In the genomic region with DNA sequence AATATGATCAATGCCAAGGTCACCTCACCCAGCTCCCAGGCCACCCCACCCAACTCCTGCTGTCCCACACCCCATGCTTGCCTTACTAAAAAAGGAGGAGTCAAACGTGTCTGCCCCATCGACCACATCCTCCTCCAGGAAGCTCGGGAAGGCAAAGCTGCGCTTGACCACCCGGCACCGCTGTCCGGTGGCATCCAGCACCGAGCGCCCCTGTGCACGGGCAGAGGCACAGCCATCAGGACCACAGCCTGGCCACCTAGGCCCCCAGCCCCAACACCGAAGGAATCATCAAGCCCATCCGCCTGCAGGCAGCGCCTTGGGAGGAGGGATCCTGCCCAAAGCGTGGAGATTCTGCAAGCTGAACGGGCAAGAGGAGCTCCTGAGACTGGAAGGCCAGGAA, we compare ENCODE assay signal across 35 cellular contexts. TPM values are rescaled to one million over a fixed set of nuclear protein-coding genes. Genes with fewer than 3 reads are reported as not detected.
"Had no signal": no experiment of that assay in that cellular context is flagged by ENCODE, and none has a peak within 500 bp of the region (broad histone marks: within the 10 kb centered on the region; RNA-seq: fewer than 3 reads in every experiment).

No MANE protein-coding gene starts in this region.

- H3K9me3 Mint-ChIP-seq: activated T-cell treated with anti-CD3 and anti-CD28 coated beads, Interleukin-2, amount 50 U/mL, for 72 hours; stimulated activated naive CD8-positive, alpha-beta T cell treated with anti-CD3 and anti-CD28 coated beads, Interleukin-15, amount 100 ng/mL, for 72 hours; type B pancreatic cell had no signal

- H3K9me3 ChIP-seq: heart right ventricle, left lung, lower lobe of right lung, pancreas, spleen, uterus had no signal

- ATAC-seq: activated T-cell treated with anti-CD3 and anti-CD28 coated beads, Interleukin-2, amount 50 U/mL, for 72 hours; esophagus mucosa; heart right ventricle; left lung; lower lobe of right lung; pancreas; right cardiac atrium; stimulated activated naive CD8-positive, alpha-beta T cell treated with anti-CD3 and anti-CD28 coated beads, Interleukin-15, amount 100 ng/mL, for 72 hours had no signal

- H3K36me3 ChIP-seq: uterus had no signal

- DNase-seq: activated CD4-positive, alpha-beta T cell treated with anti-CD3 and anti-CD28 coated beads for 4 hours; activated CD4-positive, alpha-beta T cell treated with anti-CD3 and anti-CD28 coated beads, Interleukin-2, amount 50 U/mL, for 4 hours; activated CD4-positive, CD25-positive, alpha-beta regulatory T cell; activated effector memory CD4-positive, alpha-beta T cell treated with Interleukin-2 at 50 U/mL for 16 hours; activated naive CD4-positive, alpha-beta T cell treated with Interleukin-2 at 50 U/mL for 16 hours; activated T-cell treated with anti-CD3 and anti-CD28 coated beads for 4 hours; activated T-cell treated with anti-CD3 and anti-CD28 coated beads, Interleukin-2, amount 50 U/mL, for 72 hours; anterior cingulate cortex; cerebellar nuclear complex; dorsolateral prefrontal cortex; effector memory CD4-positive, alpha-beta T cell; foreskin fibroblast; heart right ventricle; kidney glomerular epithelial cell; left lung; lower lobe of right lung; mesendoderm; nucleus accumbens; right cardiac atrium; spleen; stimulated activated CD4-positive, alpha-beta T cell treated with anti-CD3 and anti-CD28 coated beads, Interleukin-4, amount 100 ng/mL, for 1 hour; stimulated activated naive CD8-positive, alpha-beta T cell treated with anti-CD3 and anti-CD28 coated beads, Interleukin-15, amount 100 ng/mL, for 72 hours; substantia nigra; T-helper 1 cell; uterus had no signal

- H3K27me3 Mint-ChIP-seq: activated naive CD8-positive, alpha-beta T cell; stimulated activated naive CD8-positive, alpha-beta T cell treated with anti-CD3 and anti-CD28 coated beads, Interleukin-15, amount 100 ng/mL, for 72 hours; type B pancreatic cell had no signal

- H3K4me3 Mint-ChIP-seq: activated naive CD8-positive, alpha-beta T cell; activated T-cell treated with anti-CD3 and anti-CD28 coated beads, Interleukin-2, amount 50 U/mL, for 72 hours; stimulated activated naive CD8-positive, alpha-beta T cell treated with anti-CD3 and anti-CD28 coated beads, Interleukin-15, amount 100 ng/mL, for 72 hours; type B pancreatic cell had no signal

- H3K27ac ChIP-seq: coronary artery, heart right ventricle, left lung, lower lobe of right lung, pancreas, uterus had no signal

- H3K27ac Mint-ChIP-seq: activated naive CD8-positive, alpha-beta T cell; activated T-cell treated with anti-CD3 and anti-CD28 coated beads, Interleukin-2, amount 50 U/mL, for 72 hours; type B pancreatic cell had no signal

- H3K4me1 ChIP-seq: lower lobe of right lung, pancreas, uterus had no signal

- H3K36me3 Mint-ChIP-seq: type B pancreatic cell had no signal

- H3K4me3 ChIP-seq: coronary artery, dorsolateral prefrontal cortex, heart right ventricle, left lung, lower lobe of right lung, pancreas, spleen, uterus had no signal

- H3K27me3 ChIP-seq: dorsolateral prefrontal cortex, heart right ventricle, left lung, pancreas, spleen, uterus had no signal

RNA-seq across cellular contexts. Expression of a gene that starts 10.2 kb away (rescaled TPM):
- total RNA-seq: activated T-cell treated with anti-CD3 and anti-CD28 coated beads, Interleukin-2, amount 50 U/mL, for 72 hours; bronchial epithelial cell; esophagus mucosa; left lung; lower lobe of right lung; mononuclear cell; myocyte; pulmonary artery endothelial cell; right cardiac atrium; spleen; uterus had no signal
- polyA plus RNA-seq: neural cell, right cardiac atrium had no signal

RNA-seq across cellular contexts. Expression of a gene that starts 23.6 kb away (rescaled TPM):
- polyA plus RNA-seq: neural cell had no signal
